9 cellular contexts compared by ENCODE assay signal in the genomic region with DNA sequence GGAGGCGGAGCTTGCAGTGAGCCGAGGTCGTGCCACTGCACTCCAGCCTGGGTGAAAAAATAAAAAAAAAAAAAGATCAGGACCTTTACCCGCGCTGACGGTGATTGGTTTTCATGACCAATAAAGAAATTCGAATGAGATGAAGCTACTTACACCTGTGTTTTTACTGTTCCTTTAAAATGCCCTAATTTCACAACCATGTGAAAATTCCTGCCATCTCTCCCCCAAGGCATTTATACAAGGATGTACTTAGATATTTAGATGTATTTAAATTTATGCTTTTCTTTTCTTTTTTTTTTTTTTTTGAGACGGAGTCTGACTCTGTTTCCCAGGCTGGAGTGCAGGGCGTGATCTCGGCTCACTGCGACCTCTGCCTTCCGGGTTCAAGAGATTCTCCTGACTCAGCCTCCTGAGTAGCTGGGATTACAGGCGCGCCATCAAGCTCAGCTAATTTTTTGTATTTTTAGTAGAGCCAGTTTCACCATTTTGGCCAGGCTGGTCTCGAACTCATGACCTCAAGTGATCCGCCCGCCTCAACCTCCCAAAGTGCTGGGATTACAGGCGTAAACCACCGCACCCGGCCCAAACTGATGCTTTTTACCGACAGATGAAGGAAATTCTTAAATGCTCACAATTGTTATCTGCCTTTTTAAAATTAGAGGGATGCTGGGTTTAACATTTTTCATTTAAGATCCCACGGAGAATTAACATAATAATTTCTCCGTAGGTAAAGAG. TPM values are rescaled to one million over a fixed set of nuclear protein-coding genes. Genes with fewer than 3 reads are reported as not detected.
DNase-seq lines count a peak whose midpoint lies in the region; ATAC-seq and TF ChIP-seq lines count a peak whose summit lies in the region.
"Had no signal": no experiment of that assay in that cellular context is flagged by ENCODE, and none has a peak within 500 bp of the region (broad histone marks: within the 10 kb centered on the region; RNA-seq: fewer than 3 reads in every experiment).

No MANE protein-coding gene starts in this region.

- POLR2A ChIA-PET in activated CD4-positive, alpha-beta memory T cell treated with anti-CD3 and anti-CD28 coated beads for 36 hours (lab: Charles Lee), result interaction anchor here (0.6 to 2.0 kb wide), 12 partner anchors 11 to 1260 kb away, joined by 3 to 13 read pairs (median 4); partner anchors contain the start of genes MCM10 and UPF2

- WGBS in right lobe of liver (ENCODE audit: insufficient coverage, low coverage, low lambda C conversion rate, missing lambda C conversion rate), result 79% methylated on average over 19 of the region's 23 CpGs

- CTCF ChIA-PET in activated CD8-positive, alpha-beta memory T cell treated with anti-CD3 and anti-CD28 coated beads, Interleukin-2, amount 10 ng/mL, durations not matched to agents 7 days and 5 days (lab: Charles Lee), result interaction anchor here (0.6 to 5.7 kb wide), 28 partner anchors 8 to 1651 kb away, joined by 3 to 55 read pairs (median 4); partner anchors contain the start of genes DCLRE1C, MCM10 and OPTN
- CTCF ChIA-PET in activated CD4-positive, alpha-beta memory T cell treated with anti-CD3 and anti-CD28 coated beads for 36 hours (lab: Charles Lee), result interaction anchor here (0.6 to 3.2 kb wide), 28 partner anchors 8 to 520 kb away, joined by 3 to 55 read pairs (median 4); partner anchors contain the start of gene MCM10

- H3K36me3 ChIP-seq in right lobe of liver (no peaks in the 10 kb centered on the region), thoracic aorta (no peaks in the 10 kb centered on the region)

- intact Hi-C loops in activated CD4-positive, alpha-beta memory T cell treated with anti-CD3 and anti-CD28 coated beads for 36 hours (cut with micrococcal nuclease), result loop anchor here (1.0 to 5.0 kb wide), 6 partner anchors 15 to 284 kb away; partner anchors contain the start of genes MCM10, PRPF18 and SEPHS1
- intact Hi-C loops in right lobe of liver (cut with DNase I), result no loop called here

- TF ChIP-seq POLR2A in right lobe of liver (IDR thresholded peaks at IDR 0.05), result no peak

- H3K4me3 Mint-ChIP-seq in activated CD8-positive, alpha-beta memory T cell treated with anti-CD3 and anti-CD28 coated beads, Interleukin-2, amount 10 ng/mL, durations not matched to agents 7 days and 5 days, result peak overlapping the region; percentile 76
- H3K4me3 Mint-ChIP-seq in activated CD4-positive, alpha-beta memory T cell treated with anti-CD3 and anti-CD28 coated beads for 36 hours, result peak overlapping the region; percentile 83

- H3K4me1 Mint-ChIP-seq in activated CD8-positive, alpha-beta memory T cell treated with anti-CD3 and anti-CD28 coated beads, Interleukin-2, amount 10 ng/mL, durations not matched to agents 7 days and 5 days, result peaks cover 27% of the 10 kb centered on the region
- peaks cover 16% of the 10 kb centered on the region for H3K4me1 Mint-ChIP-seq in activated CD4-positive, alpha-beta memory T cell treated with anti-CD3 and anti-CD28 coated beads for 36 hours (ENCODE audit: low read depth)

- H3K4me3 ChIP-seq in right lobe of liver (peak overlapping the region; percentile 48 to 86 (median 75)), thoracic aorta (peak overlapping the region; percentile 76)

- in situ Hi-C loops in G401 (cut with HindIII; ENCODE audit: low sequenced_read_pairs), result no loop called here

- DNase-seq in activated CD8-positive, alpha-beta memory T cell treated with anti-CD3 and anti-CD28 coated beads, Interleukin-2, amount 10 ng/mL, durations not matched to agents 7 days and 5 days, result no peak
- DNase-seq in activated CD8-positive, alpha-beta memory T cell treated with anti-CD3 and anti-CD28 coated beads, Interleukin-2, amount 50 U/mL, for 48 hours, result no peak
- no peak for DNase-seq in activated CD4-positive, alpha-beta memory T cell treated with anti-CD3 and anti-CD28 coated beads for 36 hours
- DNase-seq in right lobe of liver (no peak), thoracic aorta (ENCODE audit: low spot score) (no peak), G401 (ENCODE audit: low spot score) (no peak), DMS 273 treated with DMSO at 0.1 percent for 48 hours (lab: John Stamatoyannopoulos, UW) (no peak)
- DNase-seq: cortex of kidney had no signal

- H3K27ac Mint-ChIP-seq in activated CD8-positive, alpha-beta memory T cell treated with anti-CD3 and anti-CD28 coated beads, Interleukin-2, amount 10 ng/mL, durations not matched to agents 7 days and 5 days, result peak overlapping the region; percentile 100
- peak overlapping the region; percentile 99 for H3K27ac Mint-ChIP-seq in activated CD4-positive, alpha-beta memory T cell treated with anti-CD3 and anti-CD28 coated beads for 36 hours

- peak overlapping the region; percentile 99 to 100 (median 100) for H3K27ac ChIP-seq in right lobe of liver
- H3K27ac ChIP-seq in thoracic aorta, result peak overlapping the region; percentile 97

- H3K9me3 ChIP-seq in right lobe of liver, result no peaks in the 10 kb centered on the region
- no peaks in the 10 kb centered on the region for H3K9me3 ChIP-seq in thoracic aorta

- H3K4me1 ChIP-seq in right lobe of liver (peaks cover 0 to 9% (median 0%) of the 10 kb centered on the region in 4 donors), thoracic aorta (ENCODE audit: control insufficient read depth in 1 of 2, low read depth in 2 of 2) (peaks cover 4 to 15% of the 10 kb centered on the region in 2 donors)

- no peaks in the 10 kb centered on the region for H3K9me3 Mint-ChIP-seq in activated CD8-positive, alpha-beta memory T cell treated with anti-CD3 and anti-CD28 coated beads, Interleukin-2, amount 10 ng/mL, durations not matched to agents 7 days and 5 days (ENCODE audit: low read depth)
- H3K9me3 Mint-ChIP-seq in activated CD4-positive, alpha-beta memory T cell treated with anti-CD3 and anti-CD28 coated beads for 36 hours, result no peaks in the 10 kb centered on the region

- H3K36me3 Mint-ChIP-seq in activated CD8-positive, alpha-beta memory T cell treated with anti-CD3 and anti-CD28 coated beads, Interleukin-2, amount 10 ng/mL, durations not matched to agents 7 days and 5 days, result no peaks in the 10 kb centered on the region
- H3K36me3 Mint-ChIP-seq in activated CD4-positive, alpha-beta memory T cell treated with anti-CD3 and anti-CD28 coated beads for 36 hours, result peaks cover 3% of the 10 kb centered on the region

- no peaks in the 10 kb centered on the region for H3K27me3 Mint-ChIP-seq in activated CD8-positive, alpha-beta memory T cell treated with anti-CD3 and anti-CD28 coated beads, Interleukin-2, amount 10 ng/mL, durations not matched to agents 7 days and 5 days
- H3K27me3 Mint-ChIP-seq in activated CD4-positive, alpha-beta memory T cell treated with anti-CD3 and anti-CD28 coated beads for 36 hours, result no peaks in the 10 kb centered on the region

- TF ChIP-seq CTCF in right lobe of liver (IDR thresholded peaks at IDR 0.05), result no peak
- TF ChIP-seq CTCF in thoracic aorta (IDR thresholded peaks at IDR 0.05), result no peak

- H3K27me3 ChIP-seq in right lobe of liver (no peaks in the 10 kb centered on the region), thoracic aorta (replicated peaks; ENCODE audit: insufficient read depth) (no peaks in the 10 kb centered on the region)

- ATAC-seq in activated CD8-positive, alpha-beta memory T cell treated with anti-CD3 and anti-CD28 coated beads, Interleukin-2, amount 10 ng/mL, durations not matched to agents 7 days and 5 days, result no peak
- ATAC-seq in right lobe of liver, result no peak
- no peak for ATAC-seq in thoracic aorta (ENCODE audit: insufficient number of reproducible peaks, low FRiP score, low read depth)
- no peak for ATAC-seq in HG03354 (IDR thresholded peaks at IDR 0.05; ENCODE audit: poor library complexity, severe bottlenecking, unreplicated experiment)

RNA-seq across cellular contexts. Expression of gene PHYH, which starts 3.1 kb away (rescaled TPM):
- total RNA-seq in activated CD8-positive, alpha-beta memory T cell treated with anti-CD3 and anti-CD28 coated beads, Interleukin-2, amount 10 ng/mL, durations not matched to agents 7 days and 5 days, result 10 to 100 TPM; 13.6 to 14.4 TPM
- 10 to 100 TPM; 14.9 to 15.4 TPM for total RNA-seq in activated CD4-positive, alpha-beta memory T cell treated with anti-CD3 and anti-CD28 coated beads for 36 hours
- total RNA-seq in right lobe of liver (100 to 1,000 TPM in 5 of 6 experiments, 10 to 100 TPM in 1; 76.8 to 204 (median 141) TPM), thoracic aorta (10 to 100 TPM; 23.8 to 27.1 TPM)
- total RNA-seq in G401 (2014; rRNA removed; shearing (Covaris generic)), result 32.9 and 43.3 TPM in 2 replicates

RNA-seq across cellular contexts. Expression of gene SEPHS1, which starts 45.1 kb away (rescaled TPM):
- total RNA-seq in activated CD8-positive, alpha-beta memory T cell treated with anti-CD3 and anti-CD28 coated beads, Interleukin-2, amount 10 ng/mL, durations not matched to agents 7 days and 5 days, result 10 to 100 TPM; 48.9 to 55.2 TPM
- 10 to 100 TPM; 57.2 to 57.6 TPM for total RNA-seq in activated CD4-positive, alpha-beta memory T cell treated with anti-CD3 and anti-CD28 coated beads for 36 hours
- total RNA-seq in right lobe of liver, result 10 to 100 TPM; 25.4 to 32.1 (median 29.3) TPM
- 10 to 100 TPM; 24.8 to 68.6 TPM for total RNA-seq in thoracic aorta
- 77.1 and 134 TPM in 2 replicates for total RNA-seq in G401 (2014; rRNA removed; shearing (Covaris generic))
